Comparison of ENCODE assay signal across 19 cellular contexts in the genomic region with DNA sequence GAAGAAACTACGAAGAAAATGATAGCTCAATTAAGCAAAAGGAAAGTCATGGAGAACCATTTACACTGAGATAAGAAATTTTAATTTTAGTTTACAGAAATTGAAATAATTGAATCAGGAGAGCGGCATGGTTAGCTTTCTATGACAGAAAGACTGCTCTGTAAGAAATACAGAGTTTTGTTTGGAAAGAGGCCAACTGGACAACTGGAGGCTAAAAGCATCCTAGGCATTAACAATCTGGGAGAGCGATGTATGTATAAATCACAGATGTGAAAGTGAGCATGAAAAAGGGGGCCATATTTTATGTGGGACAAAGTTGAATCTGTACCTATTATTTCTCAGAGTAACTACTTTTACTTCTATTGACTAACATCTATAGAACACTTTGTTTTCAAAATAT.
DNase-seq lines count a peak whose midpoint lies in the region; TF ChIP-seq lines count a peak whose summit lies in the region.
"Had no signal": no experiment of that assay in that cellular context is flagged by ENCODE, and none has a peak within 500 bp of the region (broad histone marks: within the 10 kb centered on the region; RNA-seq: fewer than 3 reads in every experiment).

No MANE protein-coding gene starts in this region.

- DNase-seq in NCI-H69 (lab: John Stamatoyannopoulos, UW): peak; percentile 29
- peak; percentile 39 for DNase-seq in amniotic epithelial cell (ENCODE audit: low read depth)
- peak; percentile 38 for DNase-seq in left kidney (ENCODE audit: low read depth, low spot score)
- peak; percentile 2 for DNase-seq in smooth muscle cell of the brain vasculature (ENCODE audit: low read depth, low spot score)
- no peak for DNase-seq in left ventricle myocardium inferior
- no peak for DNase-seq in NCI-H446 treated with DMSO at 0.1 percent for 48 hours (lab: John Stamatoyannopoulos, UW)
- no peak for DNase-seq in nephron progenitor cell
- DNase-seq: ACHN, DND-41, H9, NCI-H1105, NCI-H2081 treated with DMSO at 0.1 percent for 48 hours, NCI-H510A treated with DMSO at 0.1 percent for 48 hours, PC-3, SIG-M5, SW 1271 had no signal

- intact Hi-C loops in left ventricle myocardium inferior (cut with micrococcal nuclease): no loop called here

- H3K27me3 ChIP-seq in left ventricle myocardium inferior (ENCODE audit: low read depth): no peaks in the 10 kb centered on the region

- no peaks in the 10 kb centered on the region for H3K36me3 ChIP-seq in left ventricle myocardium inferior

- TF ChIP-seq CTCF in left ventricle myocardium inferior (IDR thresholded peaks at IDR 0.05; ENCODE audit: borderline replicate concordance) (no peak), nephron progenitor cell (IDR thresholded peaks at IDR 0.05) (no peak)

- no peaks in the 10 kb centered on the region for H3K4me1 ChIP-seq in left ventricle myocardium inferior

- H3K27ac ChIP-seq in left ventricle myocardium inferior (replicated peaks): no peak overlapping the region
- H3K27ac ChIP-seq: C4-2B, RWPE1 had no signal

- H3K9me3 Mint-ChIP-seq in nephron progenitor cell: no peaks in the 10 kb centered on the region

- H3K27me3 Mint-ChIP-seq in nephron progenitor cell (ENCODE audit: low read depth, poor library complexity): no peaks in the 10 kb centered on the region

- H3K27ac Mint-ChIP-seq in nephron progenitor cell: no peak overlapping the region

- H3K36me3 Mint-ChIP-seq in nephron progenitor cell (ENCODE audit: low read depth): no peaks in the 10 kb centered on the region

- no peak overlapping the region for H3K4me3 ChIP-seq in left ventricle myocardium inferior
- H3K4me3 ChIP-seq: K562 had no signal

- H3K4me3 Mint-ChIP-seq in nephron progenitor cell: no peak overlapping the region
- H3K4me3 Mint-ChIP-seq: H9 had no signal

- no peaks in the 10 kb centered on the region for H3K4me1 Mint-ChIP-seq in nephron progenitor cell

- peaks cover 6% of the 10 kb centered on the region for H3K9me3 ChIP-seq in left ventricle myocardium inferior (replicated peaks)

Comparison
In these comparisons a context has a peak if more than half of its experiments do, and no peak if none do; other contexts are left out.
1. DNase-seq: peak in NCI-H69 (single experiment), amniotic epithelial cell (single experiment), left kidney (single experiment) and smooth muscle cell of the brain vasculature (single experiment); none in left ventricle myocardium inferior (single experiment), NCI-H446 treated with DMSO at 0.1 percent for 48 hours (single experiment) and nephron progenitor cell (single experiment).